In genomic region chr10:6124666-6125065, GRCh38 we compare ENCODE assay signal across 10 cellular contexts. TPM values are rescaled to one million over a fixed set of nuclear protein-coding genes. Genes with fewer than 3 reads are reported as not detected.
DNase-seq lines count a peak whose midpoint lies in the region; ATAC-seq and TF ChIP-seq lines count a peak whose summit lies in the region.
"Had no signal": no experiment of that assay in that cellular context is flagged by ENCODE, and none has a peak within 500 bp of the region (broad histone marks: within the 10 kb centered on the region; RNA-seq: fewer than 3 reads in every experiment).

No MANE protein-coding gene starts in this region.

- ATAC-seq in Right ventricle myocardium inferior = peak; percentile 74
- peak; percentile 77 for ATAC-seq in aorta (ENCODE audit: low FRiP score)
- no peak for ATAC-seq in GM18873 (IDR thresholded peaks at IDR 0.05; ENCODE audit: low FRiP score, unreplicated experiment)
- no peak for ATAC-seq in GM18502 (IDR thresholded peaks at IDR 0.05; ENCODE audit: poor library complexity, unreplicated experiment)

- H3K4me1 ChIP-seq in neutrophil (ENCODE audit: control insufficient read depth in 1 of 2, insufficient read depth in 1 of 2, low read depth in 1 of 2, low read length in 1 of 2) (peaks cover 53 to 59% of the 10 kb centered on the region in 2 experiments), aorta (ENCODE audit: control insufficient read depth in 1 of 2, insufficient read depth in 2 of 2, low read length in 2 of 2) (no peaks in the 10 kb centered on the region)

- peak overlapping the region; percentile 89 for H3K27ac ChIP-seq in neutrophil
- peak overlapping the region in 1 of 2 donors; percentile 60 for H3K27ac ChIP-seq in aorta (ENCODE audit: low read depth in 1 of 2, low read length in 2 of 2)

- TF ChIP-seq CTCF in neutrophil (IDR thresholded peaks at IDR 0.05) = no peak

- WGBS in aorta, 2 donors = 0 to 2% methylated on average over 9 of the region's 9 CpGs

- no peaks in the 10 kb centered on the region for H3K36me3 ChIP-seq in neutrophil
- H3K36me3 ChIP-seq in aorta (ENCODE audit: control insufficient read depth in 1 of 2, insufficient read depth in 2 of 2, low read length in 1 of 2) = no peaks in the 10 kb centered on the region

- H3K27me3 ChIP-seq in neutrophil (no peaks in the 10 kb centered on the region), aorta (ENCODE audit: control insufficient read depth in 1 of 2, insufficient read depth in 2 of 2, low read length in 1 of 2) (no peaks in the 10 kb centered on the region)

- intact Hi-C loops in Right ventricle myocardium inferior (cut with DNase I) = no loop called here
- intact Hi-C loops in cardiac septum (cut with DNase I) = no loop called here
- intact Hi-C loops in aorta (cut with DNase I) = loop anchor here in 1 of 2 donors (2.0 kb wide), 1 partner anchor 16 kb away; no protein-coding TSS in a partner anchor

- H3K4me3 ChIP-seq in neutrophil (ENCODE audit: low read depth in 1 of 2, low read length in 1 of 2) (peak overlapping the region; percentile 37 to 42), aorta (ENCODE audit: low read length in 2 of 2) (no peak overlapping the region)

- H3K9me3 ChIP-seq in neutrophil (no peaks in the 10 kb centered on the region), aorta (ENCODE audit: control insufficient read depth, low read length) (no peaks in the 10 kb centered on the region)

- DNase-seq in Right ventricle myocardium inferior (ENCODE audit: missing footprints) (no peak), cardiac septum (ENCODE audit: low spot score) (no peak), foreskin melanocyte (peak; percentile 98), aorta (peak in 1 of 2 donors; percentile 81), NCI-H1694 (lab: John Stamatoyannopoulos, UW) (no peak)
- DNase-seq: NCI-H82, SW 1271 had no signal

RNA-seq across cellular contexts. Expression of gene RBM17, which starts 35.8 kb away (rescaled TPM):
- total RNA-seq in Right ventricle myocardium inferior = 65.7 TPM
- 70.1 TPM for total RNA-seq in cardiac septum
- 10 to 100 TPM; 82.0 to 94.1 TPM for total RNA-seq in aorta
- 10 to 100 TPM; 41.4 to 89.4 TPM for polyA plus RNA-seq in aorta

Comparison
In these comparisons a context has a peak if more than half of its experiments do, and no peak if none do; other contexts are left out.
1. ATAC-seq: peak in Right ventricle myocardium inferior (single experiment) and aorta (single experiment); none in GM18873 (single experiment) and GM18502 (single experiment).
2. H3K4me3 ChIP-seq: peak in neutrophil (2 of 2); none in aorta (0 of 2).